ENCODE assay signal across 9 cellular contexts in genomic region chr19:46862974-46863632, GRCh38. TPM values are rescaled to one million over a fixed set of nuclear protein-coding genes. Genes with fewer than 3 reads are reported as not detected.
A peak's percentile ranks its signal among the peaks of the same experiment; 100 is the strongest.
DNase-seq lines count a peak whose midpoint lies in the region; ATAC-seq, FAIRE-seq and TF ChIP-seq lines count a peak whose summit lies in the region.
"Had no signal": no experiment of that assay in that cellular context is flagged by ENCODE, and none has a peak within 500 bp of the region (broad histone marks: within the 10 kb centered on the region; RNA-seq: fewer than 3 reads in every experiment).

No MANE protein-coding gene starts in this region.

- H3K27ac ChIP-seq in heart right ventricle (peak overlapping the region in 8 of 10 donors; percentile 67 to 99 (median 96)), astrocyte (ENCODE audit: low read depth, low read length) (no peak overlapping the region), lower lobe of right lung (peak overlapping the region; percentile 96), aorta (ENCODE audit: low read depth in 1 of 2, low read length in 2 of 2) (peak overlapping the region; percentile 17 to 22)
- no peak overlapping the region for H3K27ac ChIP-seq in effector memory CD4-positive, alpha-beta T cell (ENCODE audit: insufficient read depth, low read length, poor library complexity, severe bottlenecking)

- no peaks in the 10 kb centered on the region for H3K27me3 Mint-ChIP-seq in astrocyte (ENCODE audit: low read depth, unreplicated experiment)

- DNase-seq in heart right ventricle (no peak), Right ventricle myocardium superior (no peak), astrocyte (ENCODE audit: low read depth) (no peak), lower lobe of right lung (no peak), aorta (no peak), LoVo (ENCODE audit: low spot score) (no peak)
- DNase-seq in effector memory CD4-positive, alpha-beta T cell = no peak

- intact Hi-C loops in heart right ventricle (cut with DNase I) = loop anchor here in 7 of 10 donors (2.0 to 10.0 kb wide), 6 partner anchors 49 to 128 kb away; no protein-coding TSS in a partner anchor
- intact Hi-C loops in Right ventricle myocardium superior (cut with DNase I) = no loop called here
- intact Hi-C loops in lower lobe of right lung (cut with DNase I) = loop anchor here (10.0 kb wide), 1 partner anchor 52 kb away; no protein-coding TSS in a partner anchor
- intact Hi-C loops in aorta (cut with DNase I) = loop anchor here in 1 of 2 donors (5.0 kb wide), 1 partner anchor 64 kb away; no protein-coding TSS in a partner anchor

- no peaks in the 10 kb centered on the region for H3K36me3 Mint-ChIP-seq in astrocyte (ENCODE audit: low read depth, unreplicated experiment)

- 27 to 33% methylated on average over 4 of the region's 4 CpGs for WGBS in heart right ventricle, 2 donors
- WGBS in aorta, 2 donors = 25 to 33% methylated on average over 4 of the region's 4 CpGs

- H3K9me3 Mint-ChIP-seq in astrocyte (ENCODE audit: unreplicated experiment) = no peaks in the 10 kb centered on the region

- H4K20me1 ChIP-seq in astrocyte (ENCODE audit: insufficient read depth, low read length) = peaks cover 67% of the 10 kb centered on the region

- H3K4me2 ChIP-seq in astrocyte (ENCODE audit: low read length) = peak overlapping the region; percentile 96

- no peak for FAIRE-seq in astrocyte (lab: Jason Lieb, UNC)

- TF ChIP-seq CTCF in heart right ventricle (IDR thresholded peaks at IDR 0.05) = no peak
- TF ChIP-seq CTCF in astrocyte (IDR thresholded peaks at IDR 0.05; ENCODE audit: insufficient read depth, low read depth, low read length) = no peak
- no peak for TF ChIP-seq CTCF in lower lobe of right lung (IDR thresholded peaks at IDR 0.05)

- no peaks in the 10 kb centered on the region for H3K27me3 ChIP-seq in heart right ventricle
- H3K27me3 ChIP-seq in astrocyte (ENCODE audit: insufficient read depth, low read length) = no peaks in the 10 kb centered on the region
- no peaks in the 10 kb centered on the region for H3K27me3 ChIP-seq in lower lobe of right lung (ENCODE audit: low read depth)
- no peaks in the 10 kb centered on the region for H3K27me3 ChIP-seq in aorta (ENCODE audit: control insufficient read depth in 1 of 2, insufficient read depth in 2 of 2, low read length in 1 of 2)
- no peaks in the 10 kb centered on the region for H3K27me3 ChIP-seq in effector memory CD4-positive, alpha-beta T cell (replicated peaks; ENCODE audit: control insufficient read depth, insufficient read depth, low read length, poor library complexity, severe bottlenecking)
- H3K27me3 ChIP-seq: adrenal gland had no signal

- H3K9me3 ChIP-seq in heart right ventricle = no peaks in the 10 kb centered on the region
- no peaks in the 10 kb centered on the region for H3K9me3 ChIP-seq in astrocyte (ENCODE audit: insufficient read depth, low read depth, low read length)
- no peaks in the 10 kb centered on the region for H3K9me3 ChIP-seq in lower lobe of right lung
- no peaks in the 10 kb centered on the region for H3K9me3 ChIP-seq in aorta (ENCODE audit: control insufficient read depth, low read length)
- no peaks in the 10 kb centered on the region for H3K9me3 ChIP-seq in effector memory CD4-positive, alpha-beta T cell (ENCODE audit: control insufficient read depth, low read length)
- H3K9me3 ChIP-seq: adrenal gland had no signal

- H3K9ac ChIP-seq in astrocyte (ENCODE audit: low read length) = peak overlapping the region; percentile 84

- peak overlapping the region in 9 of 10 donors; percentile 1 to 99 (median 84) for H3K4me3 ChIP-seq in heart right ventricle
- peak overlapping the region; percentile 73 for H3K4me3 ChIP-seq in astrocyte (ENCODE audit: insufficient read depth, low read depth, low read length)
- H3K4me3 ChIP-seq in lower lobe of right lung = peak overlapping the region; percentile 87
- H3K4me3 ChIP-seq in aorta (ENCODE audit: low read length in 2 of 2) = peak overlapping the region in 1 of 2 donors; percentile 97
- H3K4me3 ChIP-seq in effector memory CD4-positive, alpha-beta T cell (ENCODE audit: insufficient read depth, low read depth, low read length, poor library complexity, severe bottlenecking) = no peak overlapping the region

- H3K36me3 ChIP-seq in heart right ventricle (no peaks in the 10 kb centered on the region), astrocyte (ENCODE audit: insufficient read depth, low read length) (no peaks in the 10 kb centered on the region), lower lobe of right lung (no peaks in the 10 kb centered on the region), aorta (ENCODE audit: control insufficient read depth in 1 of 2, insufficient read depth in 2 of 2, low read length in 1 of 2) (no peaks in the 10 kb centered on the region)
- H3K36me3 ChIP-seq in effector memory CD4-positive, alpha-beta T cell (ENCODE audit: control insufficient read depth, insufficient read depth, low read length) = no peaks in the 10 kb centered on the region
- H3K36me3 ChIP-seq: adrenal gland had no signal

- no peak overlapping the region for H2AFZ ChIP-seq in astrocyte (ENCODE audit: low read depth, low read length)

- peaks cover 28% of the 10 kb centered on the region for H3K4me1 Mint-ChIP-seq in astrocyte (ENCODE audit: low read depth, unreplicated experiment)

- ATAC-seq in heart right ventricle = no peak
- no peak for ATAC-seq in Right ventricle myocardium superior (ENCODE audit: poor library complexity)
- ATAC-seq in lower lobe of right lung = no peak
- no peak for ATAC-seq in aorta (ENCODE audit: low FRiP score)
- no peak for ATAC-seq in HG02759 (IDR thresholded peaks at IDR 0.05; ENCODE audit: unreplicated experiment)

- no peak overlapping the region for H3K4me3 Mint-ChIP-seq in astrocyte (ENCODE audit: unreplicated experiment)

- no peak overlapping the region for H3K27ac Mint-ChIP-seq in astrocyte (ENCODE audit: unreplicated experiment)

- peaks cover 69% of the 10 kb centered on the region for H3K79me2 ChIP-seq in astrocyte (ENCODE audit: insufficient read depth, low read length)

- H3K4me1 ChIP-seq in heart right ventricle (peaks cover 14 to 79% (median 63%) of the 10 kb centered on the region in 9 donors), astrocyte (ENCODE audit: insufficient read depth, low read length) (peaks cover 48% of the 10 kb centered on the region), lower lobe of right lung (peaks cover 76% of the 10 kb centered on the region), aorta (ENCODE audit: control insufficient read depth in 1 of 2, insufficient read depth in 2 of 2, low read length in 2 of 2) (peaks cover 5 to 13% of the 10 kb centered on the region in 2 donors)
- peaks cover 31% of the 10 kb centered on the region for H3K4me1 ChIP-seq in effector memory CD4-positive, alpha-beta T cell (ENCODE audit: control insufficient read depth, insufficient read depth, low read length, poor library complexity, severe bottlenecking)

RNA-seq across cellular contexts. Expression of gene ARHGAP35, which starts 2.3 kb away (rescaled TPM):
- total RNA-seq in heart right ventricle (10 to 100 TPM; 69.1 to 96.5 (median 74.0) TPM), Right ventricle myocardium superior (62.6 TPM), astrocyte (55.2 and 57.9 TPM in 2 replicates), lower lobe of right lung (61.6 TPM), aorta (10 to 100 TPM; 60.6 to 64.4 TPM)
- polyA plus RNA-seq in heart right ventricle (10 to 100 TPM; 20.8 to 23.3 TPM), aorta (10 to 100 TPM; 11.0 to 15.7 TPM)

RNA-seq across cellular contexts. Expression of gene AP2S1, which starts 12.5 kb away (rescaled TPM):
- 100 to 1,000 TPM in 2 of 10 donors, 10 to 100 TPM in 8; 68.7 to 123 (median 79.0) TPM for total RNA-seq in heart right ventricle
- 100 to 1,000 TPM in 1 of 2 donors, 10 to 100 TPM in 1; 96.9 to 192 TPM for polyA plus RNA-seq in heart right ventricle
- total RNA-seq in Right ventricle myocardium superior = 78.0 TPM
- 262 and 278 TPM in 2 replicates for total RNA-seq in astrocyte
- total RNA-seq in lower lobe of right lung = 120 TPM
- 100 to 1,000 TPM in 1 of 2 donors, 10 to 100 TPM in 1; 98.3 to 119 TPM for total RNA-seq in aorta
- 100 to 1,000 TPM in 1 of 2 donors, 10 to 100 TPM in 1; 90.0 to 121 TPM for polyA plus RNA-seq in aorta

Comparison
In these comparisons a context has a peak if more than half of its experiments do, and no peak if none do; other contexts are left out.
1. H3K27ac ChIP-seq: peak in heart right ventricle (8 of 10), lower lobe of right lung (single experiment) and aorta (2 of 2); none in astrocyte (single experiment) and effector memory CD4-positive, alpha-beta T cell (single experiment).